Comparison of ENCODE assay signal across 16 cellular contexts in genomic region chr11:72583177-72583553, GRCh38.
DNase-seq lines count a peak whose midpoint lies in the region; ATAC-seq and TF ChIP-seq lines count a peak whose summit lies in the region.
"Had no signal": no experiment of that assay in that cellular context is flagged by ENCODE, and none has a peak within 500 bp of the region (broad histone marks: within the 10 kb centered on the region; RNA-seq: fewer than 3 reads in every experiment).

No MANE protein-coding gene starts in this region.

- peaks cover 62% of the 10 kb centered on the region for H3K27me3 ChIP-seq in osteoblast (ENCODE audit: insufficient read depth, low read length)
- H3K27me3 ChIP-seq: BE2C had no signal

- TF ChIP-seq CTCF in natural killer cell (IDR thresholded peaks at IDR 0.05) (no peak), osteoblast (IDR thresholded peaks at IDR 0.05; ENCODE audit: extremely low read depth, low read depth, low read length) (no peak)

- no peaks in the 10 kb centered on the region for H3K9me3 ChIP-seq in osteoblast (ENCODE audit: low read depth, low read length)
- H3K9me3 ChIP-seq: BE2C, MG63 had no signal

- intact Hi-C loops in natural killer cell (cut with micrococcal nuclease) = loop anchor here (10.0 kb wide), 1 partner anchor 262 kb away; no protein-coding TSS in a partner anchor
- intact Hi-C loops in dendritic cell treated with granulocyte-macrophage colony-stimulating factor and Interleukin-4, amounts not matched to agents 40 ng/mL and 50 ng/mL, for 4 days (cut with micrococcal nuclease) = no loop called here

- no peaks in the 10 kb centered on the region for H3K79me2 ChIP-seq in osteoblast (ENCODE audit: insufficient read depth, low read length)

- DNase-seq in natural killer cell = no peak
- no peak for DNase-seq in natural killer cell treated with Interleukin-12 subunit alpha and Interleukin-12 subunit beta and Interleukin-15 and Interleukin-18, amount 100 ng/mL, for 72 hours (ENCODE audit: low spot score)
- DNase-seq in osteoblast (ENCODE audit: insufficient read length, low spot score, missing footprints) = peak; percentile 81
- DNase-seq in glomerular visceral epithelial cell (ENCODE audit: extremely low spot score) = no peak
- no peak for DNase-seq in RPMI8226
- DNase-seq: BE2C, DMS 273 treated with DMSO at 0.1 percent for 48 hours, H7, MG63, NCI-H1092 treated with DMSO at 0.1 percent for 48 hours, NCI-H1694, NCI-H2107, NCI-H345, NCI-H526 treated with DMSO at 0.1 percent for 48 hours had no signal

- H4K20me1 ChIP-seq in osteoblast (ENCODE audit: insufficient read depth, low read length) = no peaks in the 10 kb centered on the region

- no peak overlapping the region for H3K27ac ChIP-seq in osteoblast (ENCODE audit: low read depth, low read length)

- H3K4me1 ChIP-seq in osteoblast (ENCODE audit: insufficient read depth, low read length) = no peaks in the 10 kb centered on the region
- H3K4me1 ChIP-seq: BE2C had no signal

- no peak for ATAC-seq in natural killer cell
- ATAC-seq in natural killer cell treated with Interleukin-12 subunit alpha and Interleukin-12 subunit beta and Interleukin-15 and Interleukin-18, amount 100 ng/mL, for 72 hours = no peak
- ATAC-seq in GM18873 (IDR thresholded peaks at IDR 0.05; ENCODE audit: low FRiP score, unreplicated experiment) = no peak

- H3K4me3 ChIP-seq in osteoblast (ENCODE audit: insufficient read depth, low read length) = no peak overlapping the region
- H3K4me3 ChIP-seq: MG63 had no signal

- H3K4me1 Mint-ChIP-seq in natural killer cell = peaks cover 24 to 38% of the 10 kb centered on the region in 2 donors
- H3K4me1 Mint-ChIP-seq in natural killer cell treated with Interleukin-12 subunit alpha and Interleukin-12 subunit beta and Interleukin-15 and Interleukin-18, amount 100 ng/mL, for 72 hours (ENCODE audit: low read depth in 2 of 2) = peaks cover 20 to 27% of the 10 kb centered on the region in 2 donors
- H3K4me1 Mint-ChIP-seq in dendritic cell treated with granulocyte-macrophage colony-stimulating factor and Interleukin-4, amounts not matched to agents 40 ng/mL and 50 ng/mL, for 4 days (ENCODE audit: low read depth) = peaks cover 56% of the 10 kb centered on the region

- no peak overlapping the region for H2AFZ ChIP-seq in osteoblast (ENCODE audit: low read length)

- H3K4me3 Mint-ChIP-seq in natural killer cell = peak overlapping the region; percentile 71
- H3K4me3 Mint-ChIP-seq in natural killer cell treated with Interleukin-12 subunit alpha and Interleukin-12 subunit beta and Interleukin-15 and Interleukin-18, amount 100 ng/mL, for 72 hours = no peak overlapping the region
- no peak overlapping the region for H3K4me3 Mint-ChIP-seq in dendritic cell treated with granulocyte-macrophage colony-stimulating factor and Interleukin-4, amounts not matched to agents 40 ng/mL and 50 ng/mL, for 4 days

- H3K27ac Mint-ChIP-seq in natural killer cell = peak overlapping the region in 1 of 2 donors; percentile 78
- peak overlapping the region in 1 of 2 donors; percentile 37 for H3K27ac Mint-ChIP-seq in natural killer cell treated with Interleukin-12 subunit alpha and Interleukin-12 subunit beta and Interleukin-15 and Interleukin-18, amount 100 ng/mL, for 72 hours
- peak overlapping the region; percentile 37 for H3K27ac Mint-ChIP-seq in dendritic cell treated with granulocyte-macrophage colony-stimulating factor and Interleukin-4, amounts not matched to agents 40 ng/mL and 50 ng/mL, for 4 days

- no peaks in the 10 kb centered on the region for H3K9me3 Mint-ChIP-seq in natural killer cell
- no peaks in the 10 kb centered on the region for H3K9me3 Mint-ChIP-seq in natural killer cell treated with Interleukin-12 subunit alpha and Interleukin-12 subunit beta and Interleukin-15 and Interleukin-18, amount 100 ng/mL, for 72 hours
- H3K9me3 Mint-ChIP-seq in dendritic cell treated with granulocyte-macrophage colony-stimulating factor and Interleukin-4, amounts not matched to agents 40 ng/mL and 50 ng/mL, for 4 days = no peaks in the 10 kb centered on the region

- peaks cover 15 to 18% of the 10 kb centered on the region in 2 donors for H3K27me3 Mint-ChIP-seq in natural killer cell (ENCODE audit: low read depth in 2 of 2)
- H3K27me3 Mint-ChIP-seq in natural killer cell treated with Interleukin-12 subunit alpha and Interleukin-12 subunit beta and Interleukin-15 and Interleukin-18, amount 100 ng/mL, for 72 hours = peaks cover 9 to 14% of the 10 kb centered on the region in 2 donors
- H3K27me3 Mint-ChIP-seq in dendritic cell treated with granulocyte-macrophage colony-stimulating factor and Interleukin-4, amounts not matched to agents 40 ng/mL and 50 ng/mL, for 4 days = peaks cover 70% of the 10 kb centered on the region

- no peak overlapping the region for H3K4me2 ChIP-seq in osteoblast (ENCODE audit: insufficient read depth, low read length)

- no peaks in the 10 kb centered on the region for H3K36me3 Mint-ChIP-seq in natural killer cell
- no peaks in the 10 kb centered on the region for H3K36me3 Mint-ChIP-seq in natural killer cell treated with Interleukin-12 subunit alpha and Interleukin-12 subunit beta and Interleukin-15 and Interleukin-18, amount 100 ng/mL, for 72 hours
- H3K36me3 Mint-ChIP-seq in dendritic cell treated with granulocyte-macrophage colony-stimulating factor and Interleukin-4, amounts not matched to agents 40 ng/mL and 50 ng/mL, for 4 days (ENCODE audit: low read depth) = no peaks in the 10 kb centered on the region

- no peaks in the 10 kb centered on the region for H3K36me3 ChIP-seq in osteoblast (ENCODE audit: insufficient read depth, low read length)
- H3K36me3 ChIP-seq: MG63 had no signal
